In genomic region chr5:17306726-17307091, GRCh38 we compare ENCODE assay signal across 1 cellular context.
TF ChIP-seq lines count a peak whose summit lies in the region.

No MANE protein-coding gene starts in this region.

TF ChIP-seq in GM23338, 12 proteins besides CTCF, POLR2A, EP300 and RAD21 (continued from another document):
- no peak for TF ChIP-seq REST (IDR thresholded peaks at IDR 0.05; ENCODE audit: unreplicated experiment)
- no peak for TF ChIP-seq ETS1 (IDR thresholded peaks at IDR 0.05)
- TF ChIP-seq POLR2AphosphoS5 (IDR thresholded peaks at IDR 0.05; ENCODE audit: low read depth) = no peak
- no peak for TF ChIP-seq ZNF462 (CRISPR knock-in tag; IDR thresholded peaks at IDR 0.05)
- no peak for TF ChIP-seq NANOG (IDR thresholded peaks at IDR 0.05; ENCODE audit: borderline replicate concordance)
- TF ChIP-seq STAT1 (IDR thresholded peaks at IDR 0.05; ENCODE audit: unreplicated experiment) = no peak
- TF ChIP-seq EZH2phosphoT487 (IDR thresholded peaks at IDR 0.05; ENCODE audit: unreplicated experiment) = no peak
- no peak for TF ChIP-seq ZNF114 (CRISPR knock-in tag; IDR thresholded peaks at IDR 0.05)
- TF ChIP-seq ZNF331 (CRISPR knock-in tag; IDR thresholded peaks at IDR 0.05; ENCODE audit: low read depth) = no peak
- no peak for TF ChIP-seq CREB1 (CRISPR knock-in tag; IDR thresholded peaks at IDR 0.05; ENCODE audit: low read depth)
- no peak for TF ChIP-seq EZH2 (IDR thresholded peaks at IDR 0.05; ENCODE audit: low read depth, unreplicated experiment)
